Comparison of ENCODE assay signal across 1 cellular context in genomic region chr7:41993173-41993867, GRCh38.
TF ChIP-seq lines count a peak whose summit lies in the region.

No MANE protein-coding gene starts in this region.

TF ChIP-seq in GM23338, 12 proteins besides CTCF, POLR2A, EP300 and RAD21 (continued from another document):
- TF ChIP-seq ZNF462 (CRISPR knock-in tag; IDR thresholded peaks at IDR 0.05): no peak
